In the genomic region with DNA sequence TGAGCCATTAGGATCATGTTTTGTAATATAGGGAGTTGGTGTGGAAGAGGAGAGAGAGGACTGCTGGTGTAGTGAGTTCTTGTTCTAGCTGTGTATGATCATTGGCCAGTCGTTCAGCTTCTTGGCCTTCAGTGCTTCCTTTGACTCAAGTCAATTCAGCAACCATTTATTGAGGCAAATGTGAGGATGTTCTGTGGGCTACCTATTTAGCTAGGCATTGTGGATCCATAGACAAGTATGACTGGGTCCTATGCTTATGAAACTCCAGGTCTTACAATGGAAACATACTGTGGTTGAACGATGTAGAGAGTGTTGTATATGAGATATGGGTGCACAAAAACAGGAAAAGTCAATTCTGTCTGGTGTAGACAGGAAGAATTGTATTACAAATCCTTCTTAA, we compare ENCODE assay signal across 23 cellular contexts. TPM values are rescaled to one million over a fixed set of nuclear protein-coding genes. Genes with fewer than 3 reads are reported as not detected.
DNase-seq lines count a peak whose midpoint lies in the region; ATAC-seq and TF ChIP-seq lines count a peak whose summit lies in the region.
"Had no signal": no experiment of that assay in that cellular context is flagged by ENCODE, and none has a peak within 500 bp of the region (broad histone marks: within the 10 kb centered on the region; RNA-seq: fewer than 3 reads in every experiment).

No MANE protein-coding gene starts in this region.

- H3K27ac ChIP-seq in dorsolateral prefrontal cortex: peak overlapping the region; percentile 20 to 94 (median 86)
- H3K27ac ChIP-seq: lower lobe of right lung, Peyer's patch, testis, uterus had no signal

- no peak for TF ChIP-seq CTCF in Caco-2 (IDR thresholded peaks at IDR 0.05; ENCODE audit: insufficient read depth in 1 of 2, low read depth in 1 of 2, low read length in 1 of 2, severe bottlenecking in 1 of 2, unreplicated experiment in 1 of 2)
- TF ChIP-seq CTCF in dorsolateral prefrontal cortex (IDR thresholded peaks at IDR 0.05 in 54 of 56, conservative IDR thresholded peaks at IDR 0.05 in 2 of 56; ENCODE audit: low read depth in 1 of 56, partially characterized antibody in 56 of 56): peak in 1 of 56 donors; percentile 8
- no peak for TF ChIP-seq CTCF in lower leg skin (IDR thresholded peaks at IDR 0.05)

- H3K27ac Mint-ChIP-seq in Caco-2 (ENCODE audit: unreplicated experiment) (peak overlapping the region; percentile 33), immature natural killer cell (no peak overlapping the region)
- H3K27ac Mint-ChIP-seq in stimulated activated effector memory CD8-positive, alpha-beta T cell treated with anti-CD3 and anti-CD28 coated beads, Interleukin-12 subunit alpha, Interleukin-12 subunit beta, amount 100 ng/mL, for 72 hours: no peak overlapping the region
- H3K27ac Mint-ChIP-seq: activated CD4-positive, alpha-beta T cell treated with anti-CD3 and anti-CD28 coated beads, Interleukin-2, amount 10 ng/mL, durations not matched to agents 7 days and 5 days; activated naive CD4-positive, alpha-beta T cell treated with anti-CD3 and anti-CD28 coated beads, Interleukin-2, amount 10 ng/mL, durations not matched to agents 7 days and 5 days; CD4-positive, alpha-beta memory T cell; nephron progenitor cell had no signal

- POLR2A ChIA-PET in Caco-2 (lab: Charles Lee): no interaction called here

- no peaks in the 10 kb centered on the region for H3K4me1 ChIP-seq in Caco-2

- H3K27me3 ChIP-seq in Caco-2 (replicated peaks; ENCODE audit: control insufficient read depth, insufficient read depth, low read length) (no peaks in the 10 kb centered on the region), dorsolateral prefrontal cortex (no peaks in the 10 kb centered on the region)
- H3K27me3 ChIP-seq: Peyer's patch, testis, uterus had no signal

- peak; percentile 66 for ATAC-seq in stimulated activated effector memory CD8-positive, alpha-beta T cell treated with anti-CD3 and anti-CD28 coated beads, Interleukin-12 subunit alpha, Interleukin-12 subunit beta, amount 100 ng/mL, for 72 hours
- ATAC-seq: lower lobe of right lung, mucosa of descending colon had no signal

- H3K27me3 Mint-ChIP-seq in Caco-2 (ENCODE audit: insufficient read depth, unreplicated experiment) (no peaks in the 10 kb centered on the region), immature natural killer cell (ENCODE audit: low read depth in 3 of 3) (peaks cover 0 to 2% (median 0%) of the 10 kb centered on the region in 3 donors)
- H3K27me3 Mint-ChIP-seq: activated naive CD4-positive, alpha-beta T cell treated with anti-CD3 and anti-CD28 coated beads, Interleukin-2, amount 10 ng/mL, durations not matched to agents 7 days and 5 days; CD4-positive, alpha-beta memory T cell had no signal

- DNase-seq in NCI-H2171 treated with DMSO at 0.1 percent for 48 hours (lab: John Stamatoyannopoulos, UW): peak; percentile 63
- no peak for DNase-seq in NCI-H2171 (lab: John Stamatoyannopoulos, UW)
- DNase-seq in Caco-2: no peak
- DNase-seq in dorsolateral prefrontal cortex: no peak
- DNase-seq in stimulated activated effector memory CD8-positive, alpha-beta T cell treated with anti-CD3 and anti-CD28 coated beads, Interleukin-12 subunit alpha, Interleukin-12 subunit beta, amount 100 ng/mL, for 72 hours (ENCODE audit: low spot score in 2 of 2): no peak
- DNase-seq in immature natural killer cell: no peak
- DNase-seq in lower leg skin (ENCODE audit: low spot score in 2 of 2): no peak
- no peak for DNase-seq in DMS 273 (lab: John Stamatoyannopoulos, UW; ENCODE audit: unreplicated experiment)
- DNase-seq: activated CD4-positive, alpha-beta T cell treated with anti-CD3 and anti-CD28 coated beads, Interleukin-2, amount 10 ng/mL, durations not matched to agents 7 days and 5 days; activated naive CD4-positive, alpha-beta T cell treated with anti-CD3 and anti-CD28 coated beads, Interleukin-2, amount 10 ng/mL, durations not matched to agents 7 days and 5 days; AML-193; CD4-positive, alpha-beta memory T cell; cortex of kidney; KG1; lower lobe of right lung; MM.1S; mucosa of descending colon; nephron progenitor cell; Peyer's patch; SIG-M5; stimulated activated CD4-positive, alpha-beta T cell treated with anti-CD3 and anti-CD28 coated beads, Interleukin-2, amount 100 ng/mL, for 48 hours had no signal

- TF ChIP-seq POLR2A in lower leg skin (IDR thresholded peaks at IDR 0.05): no peak

- H3K4me3 Mint-ChIP-seq in Caco-2 (ENCODE audit: unreplicated experiment): no peak overlapping the region
- no peak overlapping the region for H3K4me3 Mint-ChIP-seq in stimulated activated effector memory CD8-positive, alpha-beta T cell treated with anti-CD3 and anti-CD28 coated beads, Interleukin-12 subunit alpha, Interleukin-12 subunit beta, amount 100 ng/mL, for 72 hours
- no peak overlapping the region for H3K4me3 Mint-ChIP-seq in immature natural killer cell
- H3K4me3 Mint-ChIP-seq: activated CD4-positive, alpha-beta T cell treated with anti-CD3 and anti-CD28 coated beads, Interleukin-2, amount 10 ng/mL, durations not matched to agents 7 days and 5 days; activated naive CD4-positive, alpha-beta T cell treated with anti-CD3 and anti-CD28 coated beads, Interleukin-2, amount 10 ng/mL, durations not matched to agents 7 days and 5 days; CD4-positive, alpha-beta memory T cell; nephron progenitor cell had no signal

- H3K9me3 Mint-ChIP-seq in Caco-2 (ENCODE audit: unreplicated experiment) (no peaks in the 10 kb centered on the region), immature natural killer cell (peaks cover 0 to 2% (median 0%) of the 10 kb centered on the region in 6 donors)
- no peaks in the 10 kb centered on the region for H3K9me3 Mint-ChIP-seq in stimulated activated effector memory CD8-positive, alpha-beta T cell treated with anti-CD3 and anti-CD28 coated beads, Interleukin-12 subunit alpha, Interleukin-12 subunit beta, amount 100 ng/mL, for 72 hours
- H3K9me3 Mint-ChIP-seq: activated CD4-positive, alpha-beta T cell treated with anti-CD3 and anti-CD28 coated beads, Interleukin-2, amount 10 ng/mL, durations not matched to agents 7 days and 5 days; activated naive CD4-positive, alpha-beta T cell treated with anti-CD3 and anti-CD28 coated beads, Interleukin-2, amount 10 ng/mL, durations not matched to agents 7 days and 5 days; CD4-positive, alpha-beta memory T cell; nephron progenitor cell had no signal

- WGBS in lower leg skin, 2 donors: 71 to 84% methylated on average over 2 of the region's 2 CpGs

- no peaks in the 10 kb centered on the region for H3K36me3 Mint-ChIP-seq in Caco-2 (ENCODE audit: insufficient read depth, unreplicated experiment)
- no peaks in the 10 kb centered on the region for H3K36me3 Mint-ChIP-seq in stimulated activated effector memory CD8-positive, alpha-beta T cell treated with anti-CD3 and anti-CD28 coated beads, Interleukin-12 subunit alpha, Interleukin-12 subunit beta, amount 100 ng/mL, for 72 hours
- H3K36me3 Mint-ChIP-seq in immature natural killer cell: no peaks in the 10 kb centered on the region
- H3K36me3 Mint-ChIP-seq: activated naive CD4-positive, alpha-beta T cell treated with anti-CD3 and anti-CD28 coated beads, Interleukin-2, amount 10 ng/mL, durations not matched to agents 7 days and 5 days; CD4-positive, alpha-beta memory T cell had no signal

- H3K4me1 Mint-ChIP-seq in Caco-2 (ENCODE audit: low read depth, unreplicated experiment) (no peaks in the 10 kb centered on the region), immature natural killer cell (no peaks in the 10 kb centered on the region)
- peaks cover 7% of the 10 kb centered on the region for H3K4me1 Mint-ChIP-seq in stimulated activated effector memory CD8-positive, alpha-beta T cell treated with anti-CD3 and anti-CD28 coated beads, Interleukin-12 subunit alpha, Interleukin-12 subunit beta, amount 100 ng/mL, for 72 hours
- H3K4me1 Mint-ChIP-seq: activated CD4-positive, alpha-beta T cell treated with anti-CD3 and anti-CD28 coated beads, Interleukin-2, amount 10 ng/mL, durations not matched to agents 7 days and 5 days; activated naive CD4-positive, alpha-beta T cell treated with anti-CD3 and anti-CD28 coated beads, Interleukin-2, amount 10 ng/mL, durations not matched to agents 7 days and 5 days had no signal

- no TSS peak for BruUV-seq in Caco-2 (replicated peaks; lab: Mats Ljungman, UMichigan)

- intact Hi-C loops in Caco-2 (cut with micrococcal nuclease; ENCODE audit: unreplicated experiment): no loop called here
- intact Hi-C loops in dorsolateral prefrontal cortex (cut with DNase I): loop anchor here (5.0 kb wide), 2 partner anchors 42 to 58 kb away; a partner anchor contains a TSS
- intact Hi-C loops in lower leg skin (cut with DNase I; ENCODE audit: low total_unique reads): no loop called here

- no peaks in the 10 kb centered on the region for H3K36me3 ChIP-seq in Caco-2 (ENCODE audit: control insufficient read depth, insufficient read depth, low read length)
- H3K36me3 ChIP-seq: lower lobe of right lung, Peyer's patch, uterus had no signal

- no peaks in the 10 kb centered on the region for H3K9me3 ChIP-seq in Caco-2
- H3K9me3 ChIP-seq: lower lobe of right lung, mucosa of descending colon, Peyer's patch, testis, uterus had no signal

- no peak overlapping the region for H3K4me3 ChIP-seq in Caco-2 (ENCODE audit: low read depth, low read length)
- peak overlapping the region in 10 of 59 donors; percentile 2 to 45 (median 30) for H3K4me3 ChIP-seq in dorsolateral prefrontal cortex
- no peak overlapping the region for H3K4me3 ChIP-seq in lower leg skin (ENCODE audit: low read depth, poor library complexity, severe bottlenecking)
- H3K4me3 ChIP-seq: lower lobe of right lung, mucosa of descending colon, Peyer's patch, testis, uterus had no signal

- CTCF ChIA-PET in Caco-2 (lab: Charles Lee): no interaction called here

RNA-seq across cellular contexts. Expression of a gene that starts 41.7 kb away (rescaled TPM):
- total RNA-seq in Caco-2 (2022) (1.4 and 2.3 TPM in 2 replicates), dorsolateral prefrontal cortex (100 to 1,000 TPM in 40 of 120 experiments, 10 to 100 TPM in 80; 63.0 to 203 (median 91.8) TPM), lower leg skin (10 to 100 TPM; 26.0 to 32.5 (median 30.3) TPM)
- 10 to 100 TPM in 1 of 3 donors, 1 to 10 TPM in 2; 1.7 to 11.5 (median 3.9) TPM for polyA plus RNA-seq in immature natural killer cell

Comparison
In these comparisons a context has a peak if more than half of its experiments do, and no peak if none do; other contexts are left out.
1. intact Hi-C loops: an anchor here in dorsolateral prefrontal cortex (5.0 kb wide); none called in Caco-2 and lower leg skin.